In genomic region chr11:64833509-64833908, GRCh38 we compare ENCODE assay signal across 7 cellular contexts.
"Had no signal": no experiment of that assay in that cellular context is flagged by ENCODE, and none has a peak within 500 bp of the region (broad histone marks: within the 10 kb centered on the region; RNA-seq: fewer than 3 reads in every experiment).

No MANE protein-coding gene starts in this region.

- H3K27ac Mint-ChIP-seq: IgD-negative memory B cell had no signal

- H3K4me3 Mint-ChIP-seq: IgD-negative memory B cell had no signal

- H3K27ac ChIP-seq: HL-60 had no signal

- DNase-seq: IMR-90, KBM-7, KG1 had no signal

- H3K27me3 Mint-ChIP-seq: IgD-negative memory B cell had no signal

- H3K9me3 Mint-ChIP-seq: IgD-negative memory B cell had no signal

- H3K4me3 ChIP-seq: K562 had no signal

- ATAC-seq: HepG2, K562 had no signal
